18 cellular contexts compared by ENCODE assay signal in the genomic region with DNA sequence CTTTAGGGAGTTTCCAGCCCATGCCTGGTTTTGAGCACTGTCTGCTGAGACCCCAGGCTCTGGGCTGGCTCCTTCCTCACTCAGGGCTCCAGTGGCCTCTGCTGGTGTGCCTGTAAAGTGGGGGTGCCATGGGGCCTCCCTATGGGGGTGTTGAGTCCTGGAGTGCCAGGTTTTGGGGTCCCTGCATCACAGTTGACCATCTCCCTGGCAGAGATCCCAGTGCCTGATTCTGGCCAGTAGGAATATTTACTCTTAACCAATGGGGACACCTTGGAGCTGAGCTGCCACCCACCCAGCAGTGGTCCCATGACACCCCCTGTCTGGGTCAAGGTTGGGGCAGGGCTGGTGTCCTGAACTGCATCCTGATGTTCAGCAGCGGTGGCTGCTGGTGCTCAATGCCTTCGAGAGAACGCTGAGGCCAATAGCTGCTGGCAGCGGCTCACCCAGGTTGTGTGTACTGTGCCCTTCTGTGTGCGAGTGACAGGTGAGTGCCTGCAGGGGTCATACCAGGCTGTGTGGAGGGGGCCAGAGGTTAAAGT.
"Had no signal": no experiment of that assay in that cellular context is flagged by ENCODE, and none has a peak within 500 bp of the region (broad histone marks: within the 10 kb centered on the region; RNA-seq: fewer than 3 reads in every experiment).

No MANE protein-coding gene starts in this region.

- H3K9me3 Mint-ChIP-seq: central memory CD8-positive, alpha-beta T cell; dendritic cell treated with granulocyte-macrophage colony-stimulating factor and Interleukin-4, amounts not matched to agents 40 ng/mL and 50 ng/mL, for 4 days had no signal

- H3K4me3 ChIP-seq: esophagus muscularis mucosa, gastroesophageal sphincter, mucosa of descending colon, stomach, upper lobe of left lung had no signal

- DNase-seq: activated CD4-positive, alpha-beta T cell treated with anti-CD3 and anti-CD28 coated beads, Interleukin-2, amount 10 ng/mL, durations not matched to agents 7 days and 5 days; activated CD8-positive, alpha-beta memory T cell treated with anti-CD3 and anti-CD28 coated beads for 24 hours; activated gamma-delta T cell treated with Interleukin-2 at 50 U/mL for 16 hours; effector CD8-positive, alpha-beta T cell; mucosa of descending colon; naive B cell; stimulated activated CD4-positive, alpha-beta T cell treated with anti-CD3 and anti-CD28 coated beads, Interleukin-12 subunit alpha, Interleukin-12 subunit beta, amount 100 ng/mL, for 4 hours; stimulated activated CD4-positive, alpha-beta T cell treated with anti-CD3 and anti-CD28 coated beads, Interleukin-1b, Interleukin-23, amount 100 ng/mL, for 48 hours had no signal

- ATAC-seq: gastroesophageal sphincter, mucosa of descending colon had no signal

- H3K36me3 Mint-ChIP-seq: memory B cell had no signal

- H3K27me3 ChIP-seq: esophagus muscularis mucosa, gastroesophageal sphincter, upper lobe of left lung had no signal

- H3K9me3 ChIP-seq: esophagus muscularis mucosa, gastroesophageal sphincter, mucosa of descending colon, neutrophil, stomach, upper lobe of left lung had no signal

- H3K27ac Mint-ChIP-seq: activated CD4-positive, alpha-beta T cell treated with anti-CD3 and anti-CD28 coated beads, Interleukin-2, amount 10 ng/mL, durations not matched to agents 7 days and 5 days; dendritic cell treated with granulocyte-macrophage colony-stimulating factor and Interleukin-4, amounts not matched to agents 40 ng/mL and 50 ng/mL, for 4 days; memory B cell; T-helper 1 cell treated with Interleukin-12 subunit alpha and Interleukin-12 subunit beta and Interleukin-4 antibody, amounts not matched to agents 30 μg/mL and 1 μg/mL, for 36 hours had no signal

- FAIRE-seq: endothelial cell of umbilical vein had no signal

- H3K4me3 Mint-ChIP-seq: activated CD4-positive, alpha-beta T cell treated with anti-CD3 and anti-CD28 coated beads, Interleukin-2, amount 10 ng/mL, durations not matched to agents 7 days and 5 days; central memory CD8-positive, alpha-beta T cell; dendritic cell treated with granulocyte-macrophage colony-stimulating factor and Interleukin-4, amounts not matched to agents 40 ng/mL and 50 ng/mL, for 4 days; memory B cell had no signal

- H3K27ac ChIP-seq: neutrophil, upper lobe of left lung had no signal

- H3K36me3 ChIP-seq: esophagus muscularis mucosa, gastroesophageal sphincter, neutrophil, stomach, upper lobe of left lung had no signal
